In the genomic region with DNA sequence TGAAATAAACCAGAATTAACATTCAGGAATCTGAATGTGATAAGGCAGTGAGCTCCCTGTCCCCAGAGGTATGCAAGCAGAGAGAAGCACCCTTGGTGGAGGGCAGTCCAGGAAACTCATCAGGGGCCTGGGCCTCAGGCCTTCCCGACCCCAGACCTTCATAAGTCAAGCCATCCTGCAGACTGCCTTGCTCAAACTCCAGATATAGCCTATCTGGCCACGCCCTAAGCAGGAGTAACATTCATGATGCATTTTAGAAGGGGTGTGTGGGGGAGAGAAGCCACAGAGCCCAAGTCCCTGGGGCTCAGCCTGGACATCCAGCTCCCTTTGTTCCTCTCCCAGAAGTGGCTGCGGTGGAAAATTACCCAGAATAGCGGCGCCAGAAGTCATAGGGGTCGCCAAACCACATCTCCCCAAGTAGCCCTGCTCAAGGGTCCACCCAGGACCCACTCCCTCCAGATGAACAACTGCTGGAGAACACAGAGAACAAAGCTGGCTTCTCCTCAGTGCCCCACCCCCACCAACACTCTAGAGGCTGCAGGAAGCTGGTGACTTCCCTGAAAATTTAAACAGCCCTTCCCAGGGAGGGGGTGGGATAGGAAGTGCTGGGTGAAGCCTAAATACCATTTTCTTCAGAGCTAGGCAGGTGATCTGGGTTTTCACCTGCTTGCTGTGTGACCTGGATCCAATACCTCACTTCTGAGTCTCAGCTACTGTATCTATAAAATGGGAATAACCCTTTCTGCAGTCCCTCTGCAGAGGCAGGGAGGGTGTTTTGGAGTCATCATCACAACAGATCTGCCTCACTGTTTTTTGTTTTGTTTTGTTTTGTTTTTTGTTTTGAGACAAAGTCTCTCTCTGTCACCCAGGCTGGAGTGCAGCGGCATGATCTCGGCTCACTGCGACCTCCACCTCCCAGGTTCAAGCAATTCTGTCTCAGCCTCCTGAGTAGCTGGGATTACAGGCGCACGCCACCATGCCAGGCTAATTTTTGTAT, we compare ENCODE assay signal across 8 cellular contexts. TPM values are rescaled to one million over a fixed set of nuclear protein-coding genes. Genes with fewer than 3 reads are reported as not detected.
A peak's percentile ranks its signal among the peaks of the same experiment; 100 is the strongest.
DNase-seq lines count a peak whose midpoint lies in the region; ATAC-seq and TF ChIP-seq lines count a peak whose summit lies in the region.

No MANE protein-coding gene starts in this region.

- peak overlapping the region; percentile 90; the same call in 1 of the 2 replicates for H3K4me3 Mint-ChIP-seq in HFFc6
- peak overlapping the region; percentile 73 for H3K4me3 Mint-ChIP-seq in natural killer cell

- DNase-seq in AG08395 (ENCODE audit: low spot score) = peak; percentile 19
- peak; percentile 19 for DNase-seq in HFFc6
- DNase-seq in esophagus muscularis mucosa (ENCODE audit: extremely low spot score) = no peak
- no peak for DNase-seq in natural killer cell
- no peak for DNase-seq in activated gamma-delta T cell treated with Interleukin-2 at 50 U/mL for 16 hours
- no peak for DNase-seq in HuH-7.5 (ENCODE audit: low spot score)

- no peaks in the 10 kb centered on the region for H3K9me3 ChIP-seq in esophagus muscularis mucosa

- H3K9me3 Mint-ChIP-seq in HFFc6 (no peaks in the 10 kb centered on the region), natural killer cell (no peaks in the 10 kb centered on the region)

- H3K27ac ChIP-seq in esophagus muscularis mucosa (replicated peaks in 1 of 4) = peak overlapping the region; percentile 95 to 100 (median 99)

- H3K36me3 Mint-ChIP-seq in HFFc6 (ENCODE audit: low read depth) (peaks cover 5% of the 10 kb centered on the region), natural killer cell (no peaks in the 10 kb centered on the region)

- 73% methylated on average over 9 of the region's 11 CpGs for WGBS in esophagus muscularis mucosa

- TF ChIP-seq CTCF in HFFc6 (IDR thresholded peaks at IDR 0.05) (no peak), esophagus muscularis mucosa (IDR thresholded peaks at IDR 0.05) (no peak), natural killer cell (IDR thresholded peaks at IDR 0.05) (no peak)

- peaks cover 14% of the 10 kb centered on the region for H3K27me3 Mint-ChIP-seq in HFFc6 (ENCODE audit: insufficient read depth)
- H3K27me3 Mint-ChIP-seq in natural killer cell (ENCODE audit: low read depth in 2 of 2) = no peaks in the 10 kb centered on the region

- peak overlapping the region in 1 of 4 donors; percentile 86 for H3K4me3 ChIP-seq in esophagus muscularis mucosa

- no peaks in the 10 kb centered on the region for H3K27me3 ChIP-seq in esophagus muscularis mucosa

- TF ChIP-seq EP300 in esophagus muscularis mucosa (IDR thresholded peaks at IDR 0.05) = no peak

- peaks cover 70 to 85% (median 79%) of the 10 kb centered on the region in 4 donors for H3K4me1 ChIP-seq in esophagus muscularis mucosa

- intact Hi-C loops in esophagus muscularis mucosa (cut with DNase I) (no loop called here), natural killer cell (cut with micrococcal nuclease) (loop anchor here (2.0 to 5.0 kb wide), 3 partner anchors 13 to 86 kb away; no protein-coding TSS in a partner anchor)

- ATAC-seq in natural killer cell (no peak), GM18498 (IDR thresholded peaks at IDR 0.05; ENCODE audit: unreplicated experiment) (no peak)

- TF ChIP-seq POLR2A in Raji (IDR thresholded peaks at IDR 0.05; ENCODE audit: insufficient read depth, low read depth, low read length) (0 out of 2 replicates have a peak, but pooled peaks have one; percentile 19), esophagus muscularis mucosa (IDR thresholded peaks at IDR 0.05; ENCODE audit: low read depth) (no peak)

- peaks cover 67% of the 10 kb centered on the region for H3K4me1 Mint-ChIP-seq in HFFc6 (ENCODE audit: low read depth)
- H3K4me1 Mint-ChIP-seq in natural killer cell = peaks cover 26 to 39% of the 10 kb centered on the region in 2 donors

- H3K27ac Mint-ChIP-seq in HFFc6 (peak overlapping the region; percentile 97), natural killer cell (peak overlapping the region; percentile 92 to 98)

- H3K36me3 ChIP-seq in esophagus muscularis mucosa = no peaks in the 10 kb centered on the region

RNA-seq across cellular contexts. Expression of a gene that starts 1.5 kb away (rescaled TPM):
- total RNA-seq in HFFc6 (2021; fragmentation: NEBNext Ultra II Directional; extraction: Animal tissue kit (Norgen Biotek cat#: 25700)) = 10 to 100 TPM; 34.9 to 51.7 (median 40.5) TPM
- total RNA-seq in esophagus muscularis mucosa = 10 to 100 TPM; 28.1 to 62.6 (median 39.7) TPM
- 100 to 1,000 TPM in 2 of 3 donors, 10 to 100 TPM in 1; 80.7 to 208 (median 119) TPM for total RNA-seq in natural killer cell

Comparison
In these comparisons a context has a peak if more than half of its experiments do, and no peak if none do; other contexts are left out.
1. DNase-seq: peak in AG08395 (single experiment) and HFFc6 (single experiment); none in esophagus muscularis mucosa (single experiment), natural killer cell (single experiment), activated gamma-delta T cell treated with Interleukin-2 at 50 U/mL for 16 hours (single experiment) and HuH-7.5 (single experiment).